In the genomic region with DNA sequence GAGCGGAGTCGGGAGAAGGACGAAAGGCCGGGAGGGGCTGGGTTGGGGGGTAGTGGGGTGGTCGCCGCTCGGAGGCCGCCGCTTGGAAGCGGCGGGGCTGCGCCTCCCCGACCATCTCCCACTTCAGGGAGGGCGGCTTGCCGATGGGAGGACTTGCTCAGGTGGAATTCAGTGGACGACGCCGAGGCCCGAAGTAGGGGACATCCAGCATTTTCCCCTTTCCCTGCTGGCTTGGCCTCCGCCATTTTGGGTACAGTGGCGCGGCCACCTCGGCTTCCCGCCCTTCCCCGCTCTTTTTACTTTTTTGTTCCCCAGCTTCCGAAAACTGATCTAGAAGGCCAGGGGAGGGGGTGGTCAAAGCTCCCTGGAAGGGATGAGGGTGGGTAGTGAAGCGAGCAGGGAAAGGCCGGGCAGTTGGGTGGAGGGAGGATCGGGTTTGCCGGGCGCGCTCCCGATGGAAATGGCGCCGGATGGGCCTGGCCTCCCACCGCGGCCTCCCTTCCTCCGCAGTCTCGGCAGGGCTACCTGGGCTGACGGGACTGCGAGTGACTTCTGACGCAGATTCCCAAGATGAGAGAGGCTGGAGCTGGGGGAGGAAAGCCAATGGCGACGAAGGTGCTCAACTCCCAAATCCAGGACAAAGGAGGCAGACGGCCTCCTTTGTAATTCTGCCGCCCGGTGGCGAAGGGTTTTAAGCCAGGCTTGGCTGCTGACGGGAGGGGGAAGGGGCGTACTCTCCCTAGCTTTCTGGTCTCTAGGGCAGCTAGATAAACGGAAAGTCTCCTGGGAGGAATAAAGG, we compare ENCODE assay signal across 1 cellular context.
A peak's percentile ranks its signal among the peaks of the same experiment; 100 is the strongest.
TF ChIP-seq lines count a peak whose summit lies in the region.

A gene (minus strand): TSS at position 670 of the 799 bp plus-strand sequence. CDS start 26,084 bp downstream, outside the sequence.

TF ChIP-seq in HepG2, 621 proteins besides CTCF, POLR2A, EP300 and RAD21 (continued from another document and continues in another):
- TF ChIP-seq, protein P1, sequence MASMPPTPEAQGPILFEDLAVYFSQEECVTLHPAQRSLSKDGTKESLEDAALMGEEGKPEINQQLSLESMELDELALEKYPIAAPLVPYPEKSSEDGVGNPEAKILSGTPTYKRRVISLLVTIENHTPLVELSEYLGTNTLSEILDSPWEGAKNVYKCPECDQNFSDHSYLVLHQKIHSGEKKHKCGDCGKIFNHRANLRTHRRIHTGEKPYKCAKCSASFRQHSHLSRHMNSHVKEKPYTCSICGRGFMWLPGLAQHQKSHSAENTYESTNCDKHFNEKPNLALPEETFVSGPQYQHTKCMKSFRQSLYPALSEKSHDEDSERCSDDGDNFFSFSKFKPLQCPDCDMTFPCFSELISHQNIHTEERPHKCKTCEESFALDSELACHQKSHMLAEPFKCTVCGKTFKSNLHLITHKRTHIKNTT (CRISPR knock-in tag; IDR thresholded peaks at IDR 0.05), result no peak
- TF ChIP-seq, protein P2, sequence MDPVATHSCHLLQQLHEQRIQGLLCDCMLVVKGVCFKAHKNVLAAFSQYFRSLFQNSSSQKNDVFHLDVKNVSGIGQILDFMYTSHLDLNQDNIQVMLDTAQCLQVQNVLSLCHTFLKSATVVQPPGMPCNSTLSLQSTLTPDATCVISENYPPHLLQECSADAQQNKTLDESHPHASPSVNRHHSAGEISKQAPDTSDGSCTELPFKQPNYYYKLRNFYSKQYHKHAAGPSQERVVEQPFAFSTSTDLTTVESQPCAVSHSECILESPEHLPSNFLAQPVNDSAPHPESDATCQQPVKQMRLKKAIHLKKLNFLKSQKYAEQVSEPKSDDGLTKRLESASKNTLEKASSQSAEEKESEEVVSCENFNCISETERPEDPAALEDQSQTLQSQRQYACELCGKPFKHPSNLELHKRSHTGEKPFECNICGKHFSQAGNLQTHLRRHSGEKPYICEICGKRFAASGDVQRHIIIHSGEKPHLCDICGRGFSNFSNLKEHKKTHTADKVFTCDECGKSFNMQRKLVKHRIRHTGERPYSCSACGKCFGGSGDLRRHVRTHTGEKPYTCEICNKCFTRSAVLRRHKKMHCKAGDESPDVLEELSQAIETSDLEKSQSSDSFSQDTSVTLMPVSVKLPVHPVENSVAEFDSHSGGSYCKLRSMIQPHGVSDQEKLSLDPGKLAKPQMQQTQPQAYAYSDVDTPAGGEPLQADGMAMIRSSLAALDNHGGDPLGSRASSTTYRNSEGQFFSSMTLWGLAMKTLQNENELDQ (CRISPR knock-in tag; IDR thresholded peaks at IDR 0.05; ENCODE audit: borderline replicate concordance), result no peak
- TF ChIP-seq ZMYM4 (CRISPR knock-in tag; IDR thresholded peaks at IDR 0.05) (peak; percentile 28; the same call in 1 of the 2 replicates), SKI (IDR thresholded peaks at IDR 0.05; ENCODE audit: partially characterized antibody) (peak; percentile 23), NFKB2 (CRISPR knock-in tag; IDR thresholded peaks at IDR 0.05; ENCODE audit: borderline replicate concordance) (no peak), ZNF644 (CRISPR knock-in tag; IDR thresholded peaks at IDR 0.05; ENCODE audit: low read depth) (0 out of 2 replicates have a peak, but pooled peaks have one; percentile 10), ZNF776 (CRISPR knock-in tag; IDR thresholded peaks at IDR 0.05) (no peak), ZFP62 (CRISPR knock-in tag; IDR thresholded peaks at IDR 0.05) (no peak), ZNF713 (CRISPR knock-in tag; IDR thresholded peaks at IDR 0.05) (no peak), ZNF33B (CRISPR knock-in tag; IDR thresholded peaks at IDR 0.05) (no peak), MED1 (CRISPR knock-in tag; IDR thresholded peaks at IDR 0.05) (peak; percentile 42; the same call in 1 of the 2 replicates), MAF1 (CRISPR knock-in tag; IDR thresholded peaks at IDR 0.05; ENCODE audit: borderline replicate concordance) (0 out of 2 replicates have a peak, but pooled peaks have one; percentile 51), ZNF547 (CRISPR knock-in tag; IDR thresholded peaks at IDR 0.05) (no peak), ZSCAN31 (CRISPR knock-in tag; IDR thresholded peaks at IDR 0.05; ENCODE audit: low read depth) (no peak), HOXA7 (CRISPR knock-in tag; IDR thresholded peaks at IDR 0.05) (no peak), TAF15 (IDR thresholded peaks at IDR 0.05; ENCODE audit: low read depth, low read length, poor library complexity, severe bottlenecking) (no peak), ZNF160 (CRISPR knock-in tag; IDR thresholded peaks at IDR 0.05) (no peak; the same call in 1 of the 2 replicates), ZNF383 (CRISPR knock-in tag; IDR thresholded peaks at IDR 0.05; ENCODE audit: borderline replicate concordance) (no peak), JDP2 (CRISPR knock-in tag; IDR thresholded peaks at IDR 0.05; ENCODE audit: borderline replicate concordance) (0 out of 2 replicates have a peak, but pooled peaks have one; percentile 2), YEATS4 (CRISPR knock-in tag; IDR thresholded peaks at IDR 0.05; ENCODE audit: borderline replicate concordance) (peak; percentile 54), RFXANK (CRISPR knock-in tag; IDR thresholded peaks at IDR 0.05) (no peak), TCF7L2 (IDR thresholded peaks at IDR 0.05; ENCODE audit: low read depth, low read length) (no peak), ZKSCAN8 (CRISPR knock-in tag; IDR thresholded peaks at IDR 0.05; ENCODE audit: borderline replicate concordance) (no peak), XRCC5 (optimal IDR thresholded peaks at IDR 0.05; ENCODE audit: low read length) (peak; percentile 67), HMG20A (CRISPR knock-in tag; IDR thresholded peaks at IDR 0.05; ENCODE audit: borderline replicate concordance) (no peak), LCORL (IDR thresholded peaks at IDR 0.05) (0 out of 2 replicates have a peak, but pooled peaks have one; percentile 7), LCORL (CRISPR knock-in tag; IDR thresholded peaks at IDR 0.05) (no peak), DMAP1 (CRISPR knock-in tag; IDR thresholded peaks at IDR 0.05) (peak; percentile 23; the same call in 1 of the 2 replicates), ZNF143 (CRISPR knock-in tag; IDR thresholded peaks at IDR 0.05) (no peak)
- TF ChIP-seq, protein P3, sequence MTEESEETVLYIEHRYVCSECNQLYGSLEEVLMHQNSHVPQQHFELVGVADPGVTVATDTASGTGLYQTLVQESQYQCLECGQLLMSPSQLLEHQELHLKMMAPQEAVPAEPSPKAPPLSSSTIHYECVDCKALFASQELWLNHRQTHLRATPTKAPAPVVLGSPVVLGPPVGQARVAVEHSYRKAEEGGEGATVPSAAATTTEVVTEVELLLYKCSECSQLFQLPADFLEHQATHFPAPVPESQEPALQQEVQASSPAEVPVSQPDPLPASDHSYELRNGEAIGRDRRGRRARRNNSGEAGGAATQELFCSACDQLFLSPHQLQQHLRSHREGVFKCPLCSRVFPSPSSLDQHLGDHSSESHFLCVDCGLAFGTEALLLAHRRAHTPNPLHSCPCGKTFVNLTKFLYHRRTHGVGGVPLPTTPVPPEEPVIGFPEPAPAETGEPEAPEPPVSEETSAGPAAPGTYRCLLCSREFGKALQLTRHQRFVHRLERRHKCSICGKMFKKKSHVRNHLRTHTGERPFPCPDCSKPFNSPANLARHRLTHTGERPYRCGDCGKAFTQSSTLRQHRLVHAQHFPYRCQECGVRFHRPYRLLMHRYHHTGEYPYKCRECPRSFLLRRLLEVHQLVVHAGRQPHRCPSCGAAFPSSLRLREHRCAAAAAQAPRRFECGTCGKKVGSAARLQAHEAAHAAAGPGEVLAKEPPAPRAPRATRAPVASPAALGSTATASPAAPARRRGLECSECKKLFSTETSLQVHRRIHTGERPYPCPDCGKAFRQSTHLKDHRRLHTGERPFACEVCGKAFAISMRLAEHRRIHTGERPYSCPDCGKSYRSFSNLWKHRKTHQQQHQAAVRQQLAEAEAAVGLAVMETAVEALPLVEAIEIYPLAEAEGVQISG (CRISPR knock-in tag; IDR thresholded peaks at IDR 0.05), result peak; percentile 65
- TF ChIP-seq, protein P4, sequence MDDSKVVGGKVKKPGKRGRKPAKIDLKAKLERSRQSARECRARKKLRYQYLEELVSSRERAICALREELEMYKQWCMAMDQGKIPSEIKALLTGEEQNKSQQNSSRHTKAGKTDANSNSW (CRISPR knock-in tag; IDR thresholded peaks at IDR 0.05; ENCODE audit: borderline replicate concordance), result no peak
- TF ChIP-seq, protein P5, sequence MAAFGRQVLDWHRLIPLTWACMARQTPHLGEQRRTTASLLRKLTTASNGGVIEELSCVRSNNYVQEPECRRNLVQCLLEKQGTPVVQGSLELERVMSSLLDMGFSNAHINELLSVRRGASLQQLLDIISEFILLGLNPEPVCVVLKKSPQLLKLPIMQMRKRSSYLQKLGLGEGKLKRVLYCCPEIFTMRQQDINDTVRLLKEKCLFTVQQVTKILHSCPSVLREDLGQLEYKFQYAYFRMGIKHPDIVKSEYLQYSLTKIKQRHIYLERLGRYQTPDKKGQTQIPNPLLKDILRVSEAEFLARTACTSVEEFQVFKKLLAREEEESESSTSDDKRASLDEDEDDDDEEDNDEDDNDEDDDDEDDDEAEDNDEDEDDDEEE (CRISPR knock-in tag; IDR thresholded peaks at IDR 0.05), result 0 out of 2 replicates have a peak, but pooled peaks have one; percentile 2
- TF ChIP-seq, protein P6, sequence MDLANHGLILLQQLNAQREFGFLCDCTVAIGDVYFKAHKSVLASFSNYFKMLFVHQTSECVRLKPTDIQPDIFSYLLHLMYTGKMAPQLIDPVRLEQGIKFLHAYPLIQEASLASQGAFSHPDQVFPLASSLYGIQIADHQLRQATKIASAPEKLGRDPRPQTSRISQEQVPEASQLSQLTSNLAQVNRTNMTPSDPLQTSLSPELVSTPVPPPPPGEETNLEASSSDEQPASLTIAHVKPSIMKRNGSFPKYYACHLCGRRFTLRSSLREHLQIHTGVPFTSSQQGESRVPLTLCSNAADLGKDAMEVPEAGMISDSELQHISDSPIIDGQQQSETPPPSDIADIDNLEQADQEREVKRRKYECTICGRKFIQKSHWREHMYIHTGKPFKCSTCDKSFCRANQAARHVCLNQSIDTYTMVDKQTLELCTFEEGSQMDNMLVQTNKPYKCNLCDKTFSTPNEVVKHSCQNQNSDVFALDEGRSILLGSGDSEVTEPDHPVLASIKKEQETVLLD (CRISPR knock-in tag; IDR thresholded peaks at IDR 0.05; ENCODE audit: low read depth), result no peak
- TF ChIP-seq, protein P7, sequence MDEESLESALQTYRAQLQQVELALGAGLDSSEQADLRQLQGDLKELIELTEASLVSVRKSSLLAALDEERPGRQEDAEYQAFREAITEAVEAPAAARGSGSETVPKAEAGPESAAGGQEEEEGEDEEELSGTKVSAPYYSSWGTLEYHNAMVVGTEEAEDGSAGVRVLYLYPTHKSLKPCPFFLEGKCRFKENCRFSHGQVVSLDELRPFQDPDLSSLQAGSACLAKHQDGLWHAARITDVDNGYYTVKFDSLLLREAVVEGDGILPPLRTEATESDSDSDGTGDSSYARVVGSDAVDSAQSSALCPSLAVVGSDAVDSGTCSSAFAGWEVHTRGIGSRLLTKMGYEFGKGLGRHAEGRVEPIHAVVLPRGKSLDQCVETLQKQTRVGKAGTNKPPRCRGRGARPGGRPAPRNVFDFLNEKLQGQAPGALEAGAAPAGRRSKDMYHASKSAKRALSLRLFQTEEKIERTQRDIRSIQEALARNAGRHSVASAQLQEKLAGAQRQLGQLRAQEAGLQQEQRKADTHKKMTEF (CRISPR knock-in tag; IDR thresholded peaks at IDR 0.05), result no peak
- TF ChIP-seq, protein P8, sequence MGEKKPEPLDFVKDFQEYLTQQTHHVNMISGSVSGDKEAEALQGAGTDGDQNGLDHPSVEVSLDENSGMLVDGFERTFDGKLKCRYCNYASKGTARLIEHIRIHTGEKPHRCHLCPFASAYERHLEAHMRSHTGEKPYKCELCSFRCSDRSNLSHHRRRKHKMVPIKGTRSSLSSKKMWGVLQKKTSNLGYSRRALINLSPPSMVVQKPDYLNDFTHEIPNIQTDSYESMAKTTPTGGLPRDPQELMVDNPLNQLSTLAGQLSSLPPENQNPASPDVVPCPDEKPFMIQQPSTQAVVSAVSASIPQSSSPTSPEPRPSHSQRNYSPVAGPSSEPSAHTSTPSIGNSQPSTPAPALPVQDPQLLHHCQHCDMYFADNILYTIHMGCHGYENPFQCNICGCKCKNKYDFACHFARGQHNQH (CRISPR knock-in tag; IDR thresholded peaks at IDR 0.05), result peak; percentile 50; the same call in 1 of the 2 replicates
- TF ChIP-seq, protein P9, sequence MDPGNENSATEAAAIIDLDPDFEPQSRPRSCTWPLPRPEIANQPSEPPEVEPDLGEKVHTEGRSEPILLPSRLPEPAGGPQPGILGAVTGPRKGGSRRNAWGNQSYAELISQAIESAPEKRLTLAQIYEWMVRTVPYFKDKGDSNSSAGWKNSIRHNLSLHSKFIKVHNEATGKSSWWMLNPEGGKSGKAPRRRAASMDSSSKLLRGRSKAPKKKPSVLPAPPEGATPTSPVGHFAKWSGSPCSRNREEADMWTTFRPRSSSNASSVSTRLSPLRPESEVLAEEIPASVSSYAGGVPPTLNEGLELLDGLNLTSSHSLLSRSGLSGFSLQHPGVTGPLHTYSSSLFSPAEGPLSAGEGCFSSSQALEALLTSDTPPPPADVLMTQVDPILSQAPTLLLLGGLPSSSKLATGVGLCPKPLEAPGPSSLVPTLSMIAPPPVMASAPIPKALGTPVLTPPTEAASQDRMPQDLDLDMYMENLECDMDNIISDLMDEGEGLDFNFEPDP (CRISPR knock-in tag; conservative IDR thresholded peaks at IDR 0.05), result no peak
- TF ChIP-seq, protein P10, sequence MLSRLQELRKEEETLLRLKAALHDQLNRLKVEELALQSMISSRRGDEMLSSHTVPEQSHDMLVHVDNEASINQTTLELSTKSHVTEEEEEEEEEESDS (CRISPR knock-in tag; IDR thresholded peaks at IDR 0.05; ENCODE audit: borderline replicate concordance), result no peak
- TF ChIP-seq, protein P11, sequence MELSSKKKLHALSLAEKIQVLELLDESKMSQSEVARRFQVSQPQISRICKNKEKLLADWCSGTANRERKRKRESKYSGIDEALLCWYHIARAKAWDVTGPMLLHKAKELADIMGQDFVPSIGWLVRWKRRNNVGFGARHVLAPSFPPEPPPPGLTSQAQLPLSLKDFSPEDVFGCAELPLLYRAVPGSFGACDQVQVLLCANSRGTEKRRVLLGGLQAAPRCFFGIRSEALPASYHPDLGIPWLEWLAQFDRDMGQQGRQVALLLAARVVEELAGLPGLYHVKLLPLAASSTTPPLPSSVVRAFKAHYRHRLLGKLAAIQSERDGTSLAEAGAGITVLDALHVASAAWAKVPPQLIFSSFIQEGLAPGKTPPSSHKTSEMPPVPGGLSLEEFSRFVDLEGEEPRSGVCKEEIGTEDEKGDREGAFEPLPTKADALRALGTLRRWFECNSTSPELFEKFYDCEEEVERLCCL (CRISPR knock-in tag; IDR thresholded peaks at IDR 0.05; ENCODE audit: borderline replicate concordance), result no peak
- TF ChIP-seq, protein P12, sequence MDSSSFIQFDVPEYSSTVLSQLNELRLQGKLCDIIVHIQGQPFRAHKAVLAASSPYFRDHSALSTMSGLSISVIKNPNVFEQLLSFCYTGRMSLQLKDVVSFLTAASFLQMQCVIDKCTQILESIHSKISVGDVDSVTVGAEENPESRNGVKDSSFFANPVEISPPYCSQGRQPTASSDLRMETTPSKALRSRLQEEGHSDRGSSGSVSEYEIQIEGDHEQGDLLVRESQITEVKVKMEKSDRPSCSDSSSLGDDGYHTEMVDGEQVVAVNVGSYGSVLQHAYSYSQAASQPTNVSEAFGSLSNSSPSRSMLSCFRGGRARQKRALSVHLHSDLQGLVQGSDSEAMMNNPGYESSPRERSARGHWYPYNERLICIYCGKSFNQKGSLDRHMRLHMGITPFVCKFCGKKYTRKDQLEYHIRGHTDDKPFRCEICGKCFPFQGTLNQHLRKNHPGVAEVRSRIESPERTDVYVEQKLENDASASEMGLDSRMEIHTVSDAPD (CRISPR knock-in tag; IDR thresholded peaks at IDR 0.05), result no peak
